In the genomic region with DNA sequence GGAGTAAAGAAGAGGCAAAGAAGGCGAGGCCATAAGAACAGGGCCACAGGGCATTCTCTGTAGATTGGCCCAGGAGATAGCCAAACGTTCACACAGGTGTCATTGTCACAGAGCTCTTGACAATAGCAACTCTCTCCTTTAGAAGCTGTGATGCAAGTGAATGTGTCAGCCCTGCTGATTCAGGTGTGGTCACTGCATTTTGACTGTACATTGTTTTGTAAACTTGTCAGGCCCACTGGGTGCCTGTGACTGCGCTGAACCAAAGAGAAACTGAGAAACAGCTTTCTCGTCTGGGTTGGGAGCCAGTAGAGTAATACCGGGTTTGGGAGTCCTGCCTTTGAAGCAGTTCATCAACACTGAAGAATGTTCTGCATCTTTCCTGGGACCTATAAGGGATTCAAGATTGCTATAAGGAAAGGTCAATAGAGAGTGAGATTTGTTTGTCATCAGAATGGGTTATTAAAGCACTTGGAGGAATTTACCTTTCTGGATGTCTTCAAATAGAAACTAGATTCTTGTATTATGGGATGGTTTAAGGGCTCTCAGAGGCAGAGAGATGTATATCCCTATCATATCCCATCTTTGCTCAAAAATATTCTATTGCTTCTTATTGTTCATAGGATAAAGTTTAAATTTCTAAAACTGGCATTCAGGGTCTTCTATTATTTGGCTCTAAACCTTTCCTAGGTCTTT, we compare ENCODE assay signal across 22 cellular contexts. TPM values are rescaled to one million over a fixed set of nuclear protein-coding genes. Genes with fewer than 3 reads are reported as not detected.
DNase-seq lines count a peak whose midpoint lies in the region; ATAC-seq and TF ChIP-seq lines count a peak whose summit lies in the region.
"Had no signal": no experiment of that assay in that cellular context is flagged by ENCODE, and none has a peak within 500 bp of the region (broad histone marks: within the 10 kb centered on the region; RNA-seq: fewer than 3 reads in every experiment).

No MANE protein-coding gene starts in this region.

- H3K4me3 ChIP-seq in GM12865 (ENCODE audit: low read depth, low read length): peak overlapping the region; percentile 39
- H3K4me3 ChIP-seq: neural progenitor cell, stomach, uterus had no signal

- in situ Hi-C loops in KBM-7 (cut with MboI; ENCODE audit: low pct_unique_long_range_greater_than_20kb, low sequenced_read_pairs): no loop called here

- peaks cover 0 to 7% (median 0%) of the 10 kb centered on the region in 3 donors for H3K36me3 Mint-ChIP-seq in naive thymus-derived CD8-positive, alpha-beta T cell
- H3K36me3 Mint-ChIP-seq: activated naive CD8-positive, alpha-beta T cell treated with anti-CD3 and anti-CD28 coated beads, Interleukin-2, amount 10 ng/mL, durations not matched to agents 7 days and 5 days; CD4-positive, alpha-beta memory T cell; neural progenitor cell had no signal

- peaks cover 0 to 9% (median 0%) of the 10 kb centered on the region in 9 donors for H3K9me3 Mint-ChIP-seq in naive thymus-derived CD8-positive, alpha-beta T cell
- H3K9me3 Mint-ChIP-seq: CD4-positive, alpha-beta memory T cell had no signal

- no peak for TF ChIP-seq CTCF in GM12865 (IDR thresholded peaks at IDR 0.05; ENCODE audit: insufficient read depth, low read depth, low read length, missing control alignments)

- peak overlapping the region; percentile 21 for H3K27ac ChIP-seq in epithelial cell of prostate
- H3K27ac ChIP-seq: foreskin keratinocyte, HL-60, neural progenitor cell, stomach, uterus had no signal

- DNase-seq in GM12865 (ENCODE audit: low read depth) (peak; percentile 65), epithelial cell of prostate (ENCODE audit: low read depth, low spot score) (peak; percentile 63), KBM-7 (no peak), inferior parietal cortex (ENCODE audit: extremely low spot score) (no peak)
- no peak for DNase-seq in naive thymus-derived CD8-positive, alpha-beta T cell
- DNase-seq: activated CD8-positive, alpha-beta T cell treated with anti-CD3 and anti-CD28 coated beads, Interleukin-2, amount 10 ng/mL, durations not matched to agents 7 days and 5 days; activated naive CD8-positive, alpha-beta T cell treated with anti-CD3 and anti-CD28 coated beads, Interleukin-2, amount 10 ng/mL, durations not matched to agents 7 days and 5 days; CD4-positive, alpha-beta memory T cell; cortex of kidney; MV-4-11; NCI-H2029 treated with DMSO at 0.1 percent for 48 hours; stomach; uterus had no signal

- POLR2A ChIA-PET in naive thymus-derived CD8-positive, alpha-beta T cell (lab: Charles Lee): no interaction called here

- peaks cover 0 to 5% (median 2%) of the 10 kb centered on the region in 5 donors for H3K27me3 Mint-ChIP-seq in naive thymus-derived CD8-positive, alpha-beta T cell

- H3K4me1 Mint-ChIP-seq in naive thymus-derived CD8-positive, alpha-beta T cell: no peaks in the 10 kb centered on the region
- H3K4me1 Mint-ChIP-seq: activated naive CD8-positive, alpha-beta T cell treated with anti-CD3 and anti-CD28 coated beads, Interleukin-2, amount 10 ng/mL, durations not matched to agents 7 days and 5 days; CD4-positive, alpha-beta memory T cell; neural progenitor cell had no signal

- no peak overlapping the region for H3K27ac Mint-ChIP-seq in naive thymus-derived CD8-positive, alpha-beta T cell
- H3K27ac Mint-ChIP-seq: activated CD8-positive, alpha-beta T cell treated with anti-CD3 and anti-CD28 coated beads, Interleukin-2, amount 10 ng/mL, durations not matched to agents 7 days and 5 days; activated naive CD8-positive, alpha-beta T cell treated with anti-CD3 and anti-CD28 coated beads, Interleukin-2, amount 10 ng/mL, durations not matched to agents 7 days and 5 days; activated T-helper 1 cell treated with anti-CD3 and anti-CD28 coated beads, Interleukin-12 subunit alpha, Interleukin-12 subunit beta, Interleukin-2, Interleukin-4 antibody, amounts not matched to agents 30 ng/mL and 10 ng/mL and 1 ng/mL, durations not matched to agents 14 hours and 24 hours and 36 hours; brain; CD4-positive, alpha-beta memory T cell; mesothelial cell of epicardium; neural progenitor cell had no signal

- no peak overlapping the region for H3K4me3 Mint-ChIP-seq in naive thymus-derived CD8-positive, alpha-beta T cell
- H3K4me3 Mint-ChIP-seq: activated CD8-positive, alpha-beta T cell treated with anti-CD3 and anti-CD28 coated beads, Interleukin-2, amount 10 ng/mL, durations not matched to agents 7 days and 5 days; activated naive CD8-positive, alpha-beta T cell treated with anti-CD3 and anti-CD28 coated beads, Interleukin-2, amount 10 ng/mL, durations not matched to agents 7 days and 5 days; activated T-helper 1 cell treated with anti-CD3 and anti-CD28 coated beads, Interleukin-12 subunit alpha, Interleukin-12 subunit beta, Interleukin-2, Interleukin-4 antibody, amounts not matched to agents 30 ng/mL and 10 ng/mL and 1 ng/mL, durations not matched to agents 14 hours and 24 hours and 36 hours; brain; CD4-positive, alpha-beta memory T cell; mesothelial cell of epicardium; neural progenitor cell had no signal

- ATAC-seq in GM21423 (IDR thresholded peaks at IDR 0.05; ENCODE audit: unreplicated experiment): peak; percentile 71
- ATAC-seq in HG03432 (IDR thresholded peaks at IDR 0.05; ENCODE audit: unreplicated experiment): peak; percentile 79
- no peak for ATAC-seq in naive thymus-derived CD8-positive, alpha-beta T cell
- ATAC-seq in GM19351 (IDR thresholded peaks at IDR 0.05; ENCODE audit: unreplicated experiment): no peak
- ATAC-seq: activated CD8-positive, alpha-beta T cell treated with anti-CD3 and anti-CD28 coated beads, Interleukin-2, amount 10 ng/mL, durations not matched to agents 7 days and 5 days; foreskin keratinocyte had no signal

RNA-seq across cellular contexts. Expression of gene TMEM45A, which starts 45.4 kb away (rescaled TPM):
- under 1 TPM; 0.08 to 0.21 TPM for total RNA-seq in naive thymus-derived CD8-positive, alpha-beta T cell
- not detected for polyA plus RNA-seq in naive thymus-derived CD8-positive, alpha-beta T cell
- polyA plus RNA-seq: CD4-positive, alpha-beta memory T cell had no signal

Comparison
In these comparisons a context has a peak if more than half of its experiments do, and no peak if none do; other contexts are left out.
1. DNase-seq: peak in GM12865 (single experiment) and epithelial cell of prostate (single experiment); none in KBM-7 (single experiment), naive thymus-derived CD8-positive, alpha-beta T cell (0 of 10) and inferior parietal cortex (single experiment).
2. ATAC-seq: peak in GM21423 (single experiment) and HG03432 (single experiment); none in naive thymus-derived CD8-positive, alpha-beta T cell (0 of 2) and GM19351 (single experiment).